ENCODE assay signal across 8 cellular contexts in genomic region chr6:25962368-25963127, GRCh38. TPM values are rescaled to one million over a fixed set of nuclear protein-coding genes. Genes with fewer than 3 reads are reported as not detected.
DNase-seq lines count a peak whose midpoint lies in the region; ATAC-seq and TF ChIP-seq lines count a peak whose summit lies in the region.

Gene TRIM38, plus strand, starts transcription at chr6:25962802. Its CDS starts 3,721 bp downstream, at chr6:25966523.

- DNase-seq in Daoy (ENCODE audit: low read depth) (peak; percentile 87), HuH-7 (ENCODE audit: low spot score) (peak; percentile 7), T1000 (lab: John Stamatoyannopoulos, UW) (peak; percentile 56), brain microvascular endothelial cell (peak; percentile 93), inferior parietal cortex (ENCODE audit: extremely low spot score) (peak; percentile 46), NCI-H1092 (lab: John Stamatoyannopoulos, UW) (no peak)
- peak; percentile 79 for DNase-seq in stimulated activated CD4-positive, alpha-beta T cell treated with anti-CD3 and anti-CD28 coated beads, Interleukin-15, amount 100 ng/mL, for 24 hours

- H3K27me3 ChIP-seq in brain microvascular endothelial cell (replicated peaks) = no peaks in the 10 kb centered on the region

- H3K4me3 ChIP-seq in brain microvascular endothelial cell (ENCODE audit: low read depth, low read length) = peak within 1 kb of the TSS; percentile 72

- peak; percentile 82 for ATAC-seq in GM21529 (IDR thresholded peaks at IDR 0.05; ENCODE audit: unreplicated experiment)

- H3K27ac ChIP-seq in brain microvascular endothelial cell = peak within 1 kb of the TSS; percentile 85

- in situ Hi-C loops in brain microvascular endothelial cell (cut with HindIII; ENCODE audit: low pct_ligation_motif_present, low sequenced_read_pairs) = no loop called here

- TF ChIP-seq CTCF in brain microvascular endothelial cell (IDR thresholded peaks at IDR 0.05; ENCODE audit: low read depth, low read length, missing control alignments) = no peak

- H3K36me3 ChIP-seq in brain microvascular endothelial cell (replicated peaks) = peaks cover 17% of the 10 kb centered on the region

RNA-seq across cellular contexts. Expression of gene TRIM38, which starts in this region (rescaled TPM):
- total RNA-seq in Daoy (2014; rRNA removed; shearing (Covaris generic)) = 5.0 and 5.4 TPM in 2 replicates
